ENCODE assay signal across 8 cellular contexts in genomic region chr18:23237524-23238151, GRCh38.
DNase-seq lines count a peak whose midpoint lies in the region; ATAC-seq and TF ChIP-seq lines count a peak whose summit lies in the region.

No MANE protein-coding gene starts in this region.

- DNase-seq in GM04504 (ENCODE audit: low read depth) (peak; percentile 39), MM.1S (no peak), adrenal gland (peak in 6 of 7 donors; percentile 26 to 68 (median 32)), hypothalamus (lab: John Stamatoyannopoulos, UW) (peak in 29 of 51 donors; percentile 9 to 66 (median 41)), smooth muscle cell (lab: John Stamatoyannopoulos, UW; ENCODE audit: unreplicated experiment) (no peak), NCI-H1417 (lab: John Stamatoyannopoulos, UW) (no peak), Ammon's horn (ENCODE audit: low spot score) (no peak)

- H3K27ac ChIP-seq in MM.1S (ENCODE audit: low read length): peak overlapping the region; percentile 17; the same call in 1 of the 2 replicates
- H3K27ac ChIP-seq in adrenal gland: peak overlapping the region in 4 of 5 donors; percentile 16 to 84 (median 62)
- H3K27ac ChIP-seq in smooth muscle cell (ENCODE audit: low read depth): no peak overlapping the region

- H3K27me3 ChIP-seq in MM.1S (replicated peaks; ENCODE audit: insufficient read depth, low read length) (no peaks in the 10 kb centered on the region), adrenal gland (no peaks in the 10 kb centered on the region), smooth muscle cell (ENCODE audit: low read depth) (no peaks in the 10 kb centered on the region)

- H3K4me2 ChIP-seq in MM.1S (ENCODE audit: low read depth, low read length): no peak overlapping the region
- peak overlapping the region; percentile 48 for H3K4me2 ChIP-seq in smooth muscle cell

- no peak overlapping the region for H3K9ac ChIP-seq in MM.1S (ENCODE audit: low read length)
- H3K9ac ChIP-seq in smooth muscle cell (ENCODE audit: low read depth): no peak overlapping the region

- intact Hi-C loops in adrenal gland (cut with DNase I): loop anchor here in 1 of 2 donors (10.0 kb wide), 1 partner anchor 63 kb away; no protein-coding TSS in a partner anchor

- H3K4me3 ChIP-seq in MM.1S (ENCODE audit: low read length): no peak overlapping the region
- H3K4me3 ChIP-seq in adrenal gland: no peak overlapping the region
- H3K4me3 ChIP-seq in smooth muscle cell: no peak overlapping the region

- peaks cover 40% of the 10 kb centered on the region for H3F3A ChIP-seq in MM.1S (ENCODE audit: insufficient read depth, low read length)
- H3F3A ChIP-seq in smooth muscle cell (ENCODE audit: low read depth): peaks cover 4% of the 10 kb centered on the region

- ATAC-seq in GM21619 (IDR thresholded peaks at IDR 0.05; ENCODE audit: unreplicated experiment): peak; percentile 50

- peaks cover 28% of the 10 kb centered on the region for H3K79me2 ChIP-seq in MM.1S (ENCODE audit: low read length)
- no peaks in the 10 kb centered on the region for H3K79me2 ChIP-seq in smooth muscle cell (ENCODE audit: low read depth)

- no peak for TF ChIP-seq POLR2A in adrenal gland (IDR thresholded peaks at IDR 0.05)

- H3K36me3 ChIP-seq in MM.1S (replicated peaks; ENCODE audit: insufficient read depth, low read length) (peaks cover 28% of the 10 kb centered on the region; the same call in 1 of the 2 replicates), adrenal gland (replicated peaks in 1 of 2) (no peaks in the 10 kb centered on the region), smooth muscle cell (ENCODE audit: low read depth) (no peaks in the 10 kb centered on the region)

- no peak overlapping the region for H2AFZ ChIP-seq in MM.1S (ENCODE audit: low read length)
- no peak overlapping the region for H2AFZ ChIP-seq in smooth muscle cell (ENCODE audit: low read depth)

- no peak for TF ChIP-seq CTCF in MM.1S (IDR thresholded peaks at IDR 0.05; ENCODE audit: low read length)
- peak in 3 of 6 experiments; percentile 20 to 39 (median 34) for TF ChIP-seq CTCF in adrenal gland (IDR thresholded peaks at IDR 0.05)
- TF ChIP-seq CTCF in smooth muscle cell (IDR thresholded peaks at IDR 0.05; ENCODE audit: borderline replicate concordance, insufficient read depth, poor library complexity, severe bottlenecking): no peak

- no peaks in the 10 kb centered on the region for H3K9me2 ChIP-seq in MM.1S (replicated peaks; ENCODE audit: insufficient read depth, low read length)

- no peaks in the 10 kb centered on the region for H3K9me3 ChIP-seq in MM.1S (replicated peaks; ENCODE audit: insufficient read depth, low read length)
- no peaks in the 10 kb centered on the region for H3K9me3 ChIP-seq in adrenal gland (replicated peaks in 1 of 3)
- H3K9me3 ChIP-seq in smooth muscle cell (replicated peaks; ENCODE audit: low read depth): no peaks in the 10 kb centered on the region

- H4K20me1 ChIP-seq in MM.1S (ENCODE audit: insufficient read depth, low read length) (no peaks in the 10 kb centered on the region), smooth muscle cell (ENCODE audit: low read depth) (no peaks in the 10 kb centered on the region)

- 53 to 66% (median 61%) methylated on average over 14 to 17 of the region's 17 CpGs for WGBS in adrenal gland, 4 donors
- whole genome bisulfite sequencing in smooth muscle cell (ENCODE audit: low lambda C conversion rate): 62% methylated on average over 17 of the region's 17 CpGs

- peaks cover 45% of the 10 kb centered on the region for H3K4me1 ChIP-seq in MM.1S (ENCODE audit: low read length)
- peaks cover 0 to 18% of the 10 kb centered on the region in 2 donors for H3K4me1 ChIP-seq in adrenal gland (replicated peaks in 1 of 2)
- peaks cover 6% of the 10 kb centered on the region for H3K4me1 ChIP-seq in smooth muscle cell (ENCODE audit: low read depth)

Comparison
In these comparisons a context has a peak if more than half of its experiments do, and no peak if none do; other contexts are left out.
1. DNase-seq: peak in GM04504 (single experiment), adrenal gland (6 of 7) and hypothalamus (29 of 51); none in MM.1S (single experiment), smooth muscle cell (single experiment), NCI-H1417 (0 of 3) and Ammon's horn (single experiment).